In genomic region chr5:155069961-155070360, GRCh38 we compare ENCODE assay signal across 23 cellular contexts. TPM values are rescaled to one million over a fixed set of nuclear protein-coding genes. Genes with fewer than 3 reads are reported as not detected.
"Had no signal": no experiment of that assay in that cellular context is flagged by ENCODE, and none has a peak within 500 bp of the region (broad histone marks: within the 10 kb centered on the region; RNA-seq: fewer than 3 reads in every experiment).

No MANE protein-coding gene starts in this region.

- H3K36me3 ChIP-seq: adrenal gland, breast epithelium, SJCRH30 had no signal

- H3K4me1 ChIP-seq: adrenal gland, body of pancreas, breast epithelium, SJCRH30 had no signal

- H3K4me3 ChIP-seq: adrenal gland, body of pancreas, breast epithelium, SJCRH30, SK-N-MC had no signal

- DNase-seq: activated CD4-positive, alpha-beta T cell treated with anti-CD3 and anti-CD28 coated beads, Interleukin-2, amount 10 ng/mL, durations not matched to agents 24 days and 14 days; activated CD4-positive, alpha-beta T cell treated with anti-CD3 and anti-CD28 coated beads, Interleukin-2, amount 50 U/mL, for 4 hours; activated CD8-positive, alpha-beta T cell treated with anti-CD3 and anti-CD28 coated beads for 36 hours; activated gamma-delta T cell; activated naive CD4-positive, alpha-beta T cell treated with Interleukin-2 at 50 U/mL for 16 hours; activated naive CD8-positive, alpha-beta T cell treated with anti-CD3 and anti-CD28 coated beads, Interleukin-2, amount 10 ng/mL, durations not matched to agents 7 days and 5 days; activated T-cell treated with anti-CD3 and anti-CD28 coated beads, Interleukin-2, amount 50 U/mL, for 24 hours; adrenal gland; body of pancreas; MM.1S; MV-4-11; NCI-H1092; NCI-H1436 treated with DMSO at 0.1 percent for 48 hours; NCI-H1694 treated with DMSO at 0.1 percent for 48 hours; NCI-H2029; NCI-H345; NCI-H524 treated with DMSO at 0.1 percent for 48 hours; SHP77; SJCRH30 had no signal

- H3K9me3 ChIP-seq: adrenal gland, body of pancreas, breast epithelium, SJCRH30 had no signal

- H3K27ac ChIP-seq: adrenal gland, body of pancreas, breast epithelium, SJCRH30, SK-N-MC had no signal

- H3K27me3 ChIP-seq: adrenal gland, body of pancreas, breast epithelium, SJCRH30 had no signal

RNA-seq across cellular contexts. Expression of gene KIF4B, which starts 56.4 kb away (rescaled TPM):
- total RNA-seq: activated CD4-positive, alpha-beta T cell treated with anti-CD3 and anti-CD28 coated beads, Interleukin-2, amount 10 ng/mL, durations not matched to agents 24 days and 14 days; activated naive CD8-positive, alpha-beta T cell treated with anti-CD3 and anti-CD28 coated beads, Interleukin-2, amount 10 ng/mL, durations not matched to agents 7 days and 5 days; astrocyte; breast epithelium; RPMI7951 had no signal
